Comparison of ENCODE assay signal across 8 cellular contexts in the genomic region with DNA sequence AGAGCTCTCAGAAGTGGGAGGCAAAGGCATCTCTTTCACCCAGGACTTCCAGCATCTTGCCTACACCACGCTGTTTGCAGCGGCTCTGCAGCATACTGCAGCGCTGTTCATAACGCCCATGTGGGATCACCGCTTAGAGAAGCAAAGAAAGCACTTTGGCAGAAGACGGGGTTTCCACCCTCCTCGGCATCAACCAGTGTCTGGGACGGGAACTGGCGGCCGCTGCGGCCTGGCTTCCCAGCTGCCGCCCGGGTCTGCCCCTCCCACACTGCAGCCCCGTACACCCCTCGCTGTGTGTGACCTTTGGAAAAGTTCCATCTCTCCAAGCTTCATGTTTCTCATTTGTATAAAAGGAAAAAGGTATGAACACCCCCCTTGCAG. TPM values are rescaled to one million over a fixed set of nuclear protein-coding genes. Genes with fewer than 3 reads are reported as not detected.
A peak's percentile ranks its signal among the peaks of the same experiment; 100 is the strongest.
DNase-seq lines count a peak whose midpoint lies in the region; ATAC-seq and TF ChIP-seq lines count a peak whose summit lies in the region.

No MANE protein-coding gene starts in this region.

- no peaks in the 10 kb centered on the region for H3K27me3 ChIP-seq in BJ (ENCODE audit: control insufficient read depth, insufficient read depth, low read length)
- H3K27me3 ChIP-seq in neuron (ENCODE audit: insufficient read depth, low read length) = no peaks in the 10 kb centered on the region

- H2AFZ ChIP-seq in OCI-LY7 (ENCODE audit: low read length) (peak overlapping the region; percentile 90), neuron (ENCODE audit: low read depth, low read length) (peak overlapping the region; percentile 92)

- H3K4me3 ChIP-seq in BJ (ENCODE audit: low read depth, low read length) (peak overlapping the region; percentile 74), OCI-LY7 (ENCODE audit: low read depth, low read length, poor library complexity, severe bottlenecking) (peak overlapping the region; percentile 72), neuron (ENCODE audit: low read length) (peak overlapping the region; percentile 91)

- intact Hi-C loops in OCI-LY7 (cut with micrococcal nuclease; ENCODE audit: unreplicated experiment) (no loop called here), head of caudate nucleus (cut with DNase I) (no loop called here)

- peak overlapping the region; percentile 91 for H3K4me2 ChIP-seq in OCI-LY7 (ENCODE audit: low read length)

- peaks cover 51% of the 10 kb centered on the region for H3K4me1 Mint-ChIP-seq in activated naive CD8-positive, alpha-beta T cell (ENCODE audit: low read depth)

- BruUV-seq in OCI-LY7 (replicated peaks; lab: Mats Ljungman, UMichigan) = no TSS peak

- H3K36me3 ChIP-seq in BJ (ENCODE audit: control insufficient read depth, insufficient read depth, low read length) (peaks cover 3% of the 10 kb centered on the region), OCI-LY7 (ENCODE audit: insufficient read depth, low read length) (peaks cover 13% of the 10 kb centered on the region; the same call in 1 of the 2 replicates), neuron (ENCODE audit: insufficient read depth, low read length) (peaks cover 9% of the 10 kb centered on the region)

- peak overlapping the region; percentile 94 for H3K27ac Mint-ChIP-seq in activated naive CD8-positive, alpha-beta T cell

- no peak for TF ChIP-seq CTCF in BJ (IDR thresholded peaks at IDR 0.05; ENCODE audit: insufficient read depth, low read depth, low read length)
- no peak for TF ChIP-seq CTCF in OCI-LY7 (conservative IDR thresholded peaks at IDR 0.05; ENCODE audit: low read length)

- H4K20me1 ChIP-seq in OCI-LY7 (ENCODE audit: insufficient read depth, low read length) = no peaks in the 10 kb centered on the region

- H3K9me3 ChIP-seq in OCI-LY7 (ENCODE audit: low read length) (no peaks in the 10 kb centered on the region), neuron (ENCODE audit: low read length) (no peaks in the 10 kb centered on the region)

- no peak overlapping the region for H3K27ac ChIP-seq in OCI-LY7 (ENCODE audit: low read depth, low read length, poor library complexity, severe bottlenecking)

- peaks cover 5% of the 10 kb centered on the region for H3K36me3 Mint-ChIP-seq in activated naive CD8-positive, alpha-beta T cell

- no peaks in the 10 kb centered on the region for H3K9me3 Mint-ChIP-seq in activated naive CD8-positive, alpha-beta T cell (ENCODE audit: low read depth)

- H3K4me1 ChIP-seq in OCI-LY7 (ENCODE audit: insufficient read depth, low read length, poor library complexity, severe bottlenecking) = peaks cover 34% of the 10 kb centered on the region
- peaks cover 11% of the 10 kb centered on the region for H3K4me1 ChIP-seq in neuron (ENCODE audit: insufficient read depth, low read length)

- ATAC-seq in GM21529 (IDR thresholded peaks at IDR 0.05; ENCODE audit: unreplicated experiment) = peak; percentile 14

- H3K27me3 Mint-ChIP-seq in activated naive CD8-positive, alpha-beta T cell = no peaks in the 10 kb centered on the region

- DNase-seq in BJ (ENCODE audit: low read depth) (no peak), OCI-LY7 (ENCODE audit: low spot score) (peak; percentile 35), head of caudate nucleus (peak in 41 of 42 donors; percentile 22 to 83 (median 55)), NCI-H2107 (lab: John Stamatoyannopoulos, UW) (no peak), ureter (ENCODE audit: low spot score) (no peak)

- no peaks in the 10 kb centered on the region for H3K9me2 ChIP-seq in OCI-LY7 (ENCODE audit: insufficient read depth, low read length)

- POLR2A ChIA-PET in BJ (lab: Charles Lee) (no interaction called here), OCI-LY7 (lab: Charles Lee) (interaction anchor here (1.7 kb wide), 1 partner anchor 13 kb away, joined by 7 read pairs; a partner anchor contains a TSS)

- H3K79me2 ChIP-seq in OCI-LY7 (ENCODE audit: insufficient read depth, low read depth, low read length) = no peaks in the 10 kb centered on the region

- CTCF ChIA-PET in BJ (lab: Yijun Ruan, JAX) = interaction anchor here (1.2 kb wide), 1 partner anchor 13 kb away, joined by 4 read pairs; no protein-coding TSS in a partner anchor
- CTCF ChIA-PET in OCI-LY7 (lab: Charles Lee; ENCODE audit: unreplicated experiment) = no interaction called here

- H3K4me3 Mint-ChIP-seq in activated naive CD8-positive, alpha-beta T cell = peak overlapping the region; percentile 92

RNA-seq across cellular contexts. Expression of a gene that starts 0.5 kb away (rescaled TPM):
- polyA plus RNA-seq in BJ (2011; rRNA removed) = 5.8 and 7.2 TPM in 2 replicates
- 10.2 and 12.0 TPM in 2 replicates for polyA minus RNA-seq in BJ (2011; rRNA and poly(A)+ RNA removed)
- total RNA-seq in OCI-LY7 (2014; rRNA removed; shearing (Covaris generic)) = 3.4 TPM in 2 replicates
- total RNA-seq in OCI-LY7 (2022) (8.6 and 9.8 TPM in 2 replicates), ureter (14.5 TPM)

RNA-seq across cellular contexts. Expression of a gene that starts 13.4 kb away (rescaled TPM):
- 11.4 and 18.3 TPM in 2 replicates for polyA plus RNA-seq in BJ (2011; rRNA removed)
- polyA minus RNA-seq in BJ (2011; rRNA and poly(A)+ RNA removed) = 5.2 and 8.0 TPM in 2 replicates
- total RNA-seq in OCI-LY7 (2014; rRNA removed; shearing (Covaris generic)) = 30.4 and 42.5 TPM in 2 replicates
- 62.4 and 65.7 TPM in 2 replicates for total RNA-seq in OCI-LY7 (2022)
- 29.8 TPM for total RNA-seq in ureter

RNA-seq across cellular contexts. Expression of a gene that starts 13.7 kb away (rescaled TPM):
- 153 and 181 TPM in 2 replicates for polyA plus RNA-seq in BJ (2011; rRNA removed)
- 92.8 and 124 TPM in 2 replicates for polyA minus RNA-seq in BJ (2011; rRNA and poly(A)+ RNA removed)
- total RNA-seq in OCI-LY7 (2014; rRNA removed; shearing (Covaris generic)) = 56.5 and 62.9 TPM in 2 replicates
- total RNA-seq in OCI-LY7 (2022) (95.2 and 100 TPM in 2 replicates), ureter (130 TPM)

RNA-seq across cellular contexts. Expression of a gene that starts 21.5 kb away (rescaled TPM):
- polyA plus RNA-seq in BJ (2011; rRNA removed) = 14.9 and 23.5 TPM in 2 replicates
- polyA minus RNA-seq in BJ (2011; rRNA and poly(A)+ RNA removed) = 7.6 and 12.7 TPM in 2 replicates
- 24.2 and 30.4 TPM in 2 replicates for total RNA-seq in OCI-LY7 (2014; rRNA removed; shearing (Covaris generic))
- total RNA-seq in OCI-LY7 (2022) (33.9 and 36.5 TPM in 2 replicates), ureter (23.2 TPM)

Comparison
In these comparisons a context has a peak if more than half of its experiments do, and no peak if none do; other contexts are left out.
1. DNase-seq: peak in OCI-LY7 (single experiment) and head of caudate nucleus (41 of 42); none in BJ (single experiment), NCI-H2107 (single experiment) and ureter (single experiment).
2. Peak in every context shown above with its lines, with median percentiles within 50 percentile points of each other: H3K4me3 ChIP-seq.